ENCODE assay signal across 27 cellular contexts in the genomic region with DNA sequence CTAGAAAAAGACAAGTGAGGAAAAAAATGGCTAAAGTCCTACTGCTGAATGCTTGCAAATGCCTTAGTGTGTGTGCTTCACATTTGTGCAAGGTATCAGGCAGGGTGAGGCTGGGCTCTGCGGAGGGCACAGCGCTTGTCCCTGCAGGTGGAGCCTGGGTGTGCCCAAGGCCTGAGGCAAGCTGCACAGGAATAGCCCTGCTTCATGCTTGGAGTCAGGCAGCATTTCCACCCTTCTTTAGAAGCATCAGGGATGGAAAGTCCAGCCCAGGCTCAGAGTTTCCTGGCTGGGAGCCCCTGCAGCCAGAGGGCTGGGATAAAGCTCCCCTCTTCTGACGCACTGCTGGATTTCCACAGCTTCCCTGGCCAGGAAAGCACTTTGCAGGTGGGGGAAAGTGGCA.
DNase-seq lines count a peak whose midpoint lies in the region; ATAC-seq and TF ChIP-seq lines count a peak whose summit lies in the region.
"Had no signal": no experiment of that assay in that cellular context is flagged by ENCODE, and none has a peak within 500 bp of the region (broad histone marks: within the 10 kb centered on the region; RNA-seq: fewer than 3 reads in every experiment).

No MANE protein-coding gene starts in this region.

- CTCF ChIA-PET in activated CD8-positive, alpha-beta T cell treated with anti-CD3 and anti-CD28 coated beads, Interleukin-2, amount 10 ng/mL, durations not matched to agents 7 days and 5 days (lab: Charles Lee) = no interaction called here

- H3K27ac ChIP-seq in heart right ventricle (peak overlapping the region in 5 of 10 donors; percentile 11 to 70 (median 40)), right atrium auricular region (no peak overlapping the region)
- H3K27ac ChIP-seq: WERI-Rb-1 had no signal

- 60 to 69% methylated on average over 3 of the region's 3 CpGs for WGBS in heart right ventricle, 2 donors

- POLR2A ChIA-PET in activated CD8-positive, alpha-beta T cell treated with anti-CD3 and anti-CD28 coated beads, Interleukin-2, amount 10 ng/mL, durations not matched to agents 7 days and 5 days (lab: Charles Lee) = no interaction called here

- TF ChIP-seq CTCF in heart right ventricle (IDR thresholded peaks at IDR 0.05) (peak in 3 of 9 donors; percentile 23 to 35 (median 33)), right atrium auricular region (IDR thresholded peaks at IDR 0.05) (no peak), mucosa of descending colon (IDR thresholded peaks at IDR 0.05) (no peak)

- no peaks in the 10 kb centered on the region for H3K9me3 ChIP-seq in heart right ventricle
- H3K9me3 ChIP-seq in right atrium auricular region = no peaks in the 10 kb centered on the region
- no peaks in the 10 kb centered on the region for H3K9me3 ChIP-seq in mucosa of descending colon
- H3K9me3 ChIP-seq: BE2C, MG63 had no signal

- no peak overlapping the region for H3K4me3 Mint-ChIP-seq in activated CD8-positive, alpha-beta T cell treated with anti-CD3 and anti-CD28 coated beads, Interleukin-2, amount 10 ng/mL, durations not matched to agents 7 days and 5 days
- H3K4me3 Mint-ChIP-seq: activated naive CD8-positive, alpha-beta T cell treated with anti-CD3 and anti-CD28 coated beads, Interleukin-2, amount 50 U/mL, for 24 hours; CD8-positive, alpha-beta memory T cell; naive B cell; stimulated activated naive CD8-positive, alpha-beta T cell treated with anti-CD3 and anti-CD28 coated beads, Interleukin-15, Interleukin-2, amounts not matched to agents 100 ng/mL and 50 ng/mL, for 24 hours had no signal

- H3K27me3 Mint-ChIP-seq in activated CD8-positive, alpha-beta T cell treated with anti-CD3 and anti-CD28 coated beads, Interleukin-2, amount 10 ng/mL, durations not matched to agents 7 days and 5 days (ENCODE audit: low read depth) = no peaks in the 10 kb centered on the region

- intact Hi-C loops in heart right ventricle (cut with DNase I) = no loop called here
- intact Hi-C loops in left cardiac atrium (cut with DNase I) = no loop called here
- intact Hi-C loops in mucosa of descending colon (cut with DNase I, micrococcal nuclease) = no loop called here

- no peaks in the 10 kb centered on the region for H3K36me3 Mint-ChIP-seq in activated CD8-positive, alpha-beta T cell treated with anti-CD3 and anti-CD28 coated beads, Interleukin-2, amount 10 ng/mL, durations not matched to agents 7 days and 5 days (ENCODE audit: low read depth)
- H3K36me3 Mint-ChIP-seq: CD8-positive, alpha-beta memory T cell; naive B cell had no signal

- ATAC-seq in heart right ventricle = peak; percentile 28 to 82 (median 73)
- peak; percentile 28 to 49 for ATAC-seq in left cardiac atrium
- peak; percentile 86 for ATAC-seq in mucosa of descending colon
- no peak for ATAC-seq in GM19397 (IDR thresholded peaks at IDR 0.05; ENCODE audit: unreplicated experiment)
- ATAC-seq in activated CD8-positive, alpha-beta T cell treated with anti-CD3 and anti-CD28 coated beads, Interleukin-2, amount 10 ng/mL, durations not matched to agents 7 days and 5 days = no peak
- ATAC-seq: activated naive CD8-positive, alpha-beta T cell treated with anti-CD3 and anti-CD28 coated beads, Interleukin-2, amount 50 U/mL, for 24 hours; K562 had no signal

- H3K4me1 Mint-ChIP-seq in activated CD8-positive, alpha-beta T cell treated with anti-CD3 and anti-CD28 coated beads, Interleukin-2, amount 10 ng/mL, durations not matched to agents 7 days and 5 days (ENCODE audit: low read depth) = no peaks in the 10 kb centered on the region
- H3K4me1 Mint-ChIP-seq: activated naive CD8-positive, alpha-beta T cell treated with anti-CD3 and anti-CD28 coated beads, Interleukin-2, amount 50 U/mL, for 24 hours; CD8-positive, alpha-beta memory T cell; naive B cell had no signal

- no peaks in the 10 kb centered on the region for H3K9me3 Mint-ChIP-seq in activated CD8-positive, alpha-beta T cell treated with anti-CD3 and anti-CD28 coated beads, Interleukin-2, amount 10 ng/mL, durations not matched to agents 7 days and 5 days (ENCODE audit: insufficient read depth)
- H3K9me3 Mint-ChIP-seq: activated naive CD8-positive, alpha-beta T cell treated with anti-CD3 and anti-CD28 coated beads, Interleukin-2, amount 50 U/mL, for 24 hours; CD8-positive, alpha-beta memory T cell; stimulated activated naive CD8-positive, alpha-beta T cell treated with anti-CD3 and anti-CD28 coated beads, Interleukin-15, Interleukin-2, amounts not matched to agents 100 ng/mL and 50 ng/mL, for 24 hours had no signal

- no peak overlapping the region for H3K27ac Mint-ChIP-seq in activated CD8-positive, alpha-beta T cell treated with anti-CD3 and anti-CD28 coated beads, Interleukin-2, amount 10 ng/mL, durations not matched to agents 7 days and 5 days
- H3K27ac Mint-ChIP-seq: activated naive CD8-positive, alpha-beta T cell treated with anti-CD3 and anti-CD28 coated beads, Interleukin-2, amount 50 U/mL, for 24 hours; CD8-positive, alpha-beta memory T cell; stimulated activated naive CD8-positive, alpha-beta T cell treated with anti-CD3 and anti-CD28 coated beads, Interleukin-15, Interleukin-2, amounts not matched to agents 100 ng/mL and 50 ng/mL, for 24 hours had no signal

- H3K4me1 ChIP-seq in heart right ventricle = peaks cover 17 to 77% (median 31%) of the 10 kb centered on the region in 9 donors
- H3K4me1 ChIP-seq in right atrium auricular region = peaks cover 0 to 44% of the 10 kb centered on the region in 2 donors
- no peaks in the 10 kb centered on the region for H3K4me1 ChIP-seq in mucosa of descending colon (ENCODE audit: low read depth)

- DNase-seq in heart right ventricle (peak in 1 of 2 donors; percentile 56), right atrium auricular region (ENCODE audit: low spot score) (no peak), left cardiac atrium (peak; percentile 47), mucosa of descending colon (peak in 2 of 3 donors; percentile 41 to 45)
- DNase-seq in activated CD8-positive, alpha-beta memory T cell treated with anti-CD3 and anti-CD28 coated beads for 24 hours = no peak
- DNase-seq in activated CD8-positive, alpha-beta T cell treated with anti-CD3 and anti-CD28 coated beads, Interleukin-2, amount 10 ng/mL, durations not matched to agents 7 days and 5 days = no peak
- DNase-seq: activated CD4-positive, alpha-beta T cell treated with anti-CD3 and anti-CD28 coated beads for 48 hours; activated naive CD8-positive, alpha-beta T cell treated with anti-CD3 and anti-CD28 coated beads, Interleukin-2, amount 50 U/mL, for 24 hours; activated T-cell treated with anti-CD3 and anti-CD28 coated beads, Interleukin-2, amount 50 U/mL, for 48 hours; BE2C; CD8-positive, alpha-beta memory T cell; DMS53; glutamatergic neuron; HCEC 1CT; kidney; MG63; naive B cell; NCI-H1417 treated with DMSO at 0.1 percent for 48 hours; NCI-H2081 treated with DMSO at 0.1 percent for 48 hours; NCI-H345; nucleus accumbens; SHP77; WERI-Rb-1 had no signal

- H3K4me3 ChIP-seq in heart right ventricle (no peak overlapping the region), right atrium auricular region (no peak overlapping the region), mucosa of descending colon (no peak overlapping the region)
- H3K4me3 ChIP-seq: K562, MG63, skin epidermis had no signal

- no peaks in the 10 kb centered on the region for H3K36me3 ChIP-seq in heart right ventricle
- H3K36me3 ChIP-seq in right atrium auricular region = no peaks in the 10 kb centered on the region
- H3K36me3 ChIP-seq in mucosa of descending colon (ENCODE audit: low read depth) = no peaks in the 10 kb centered on the region
- H3K36me3 ChIP-seq: BE2C, MG63, WERI-Rb-1 had no signal

- H3K27me3 ChIP-seq in heart right ventricle (no peaks in the 10 kb centered on the region), right atrium auricular region (no peaks in the 10 kb centered on the region)
- H3K27me3 ChIP-seq: BE2C, MG63 had no signal

Comparison
In these comparisons a context has a peak if more than half of its experiments do, and no peak if none do; other contexts are left out.
1. DNase-seq: peak in left cardiac atrium (single experiment) and mucosa of descending colon (2 of 3); none in right atrium auricular region (single experiment), activated CD8-positive, alpha-beta memory T cell treated with anti-CD3 and anti-CD28 coated beads for 24 hours (single experiment) and activated CD8-positive, alpha-beta T cell treated with anti-CD3 and anti-CD28 coated beads, Interleukin-2, amount 10 ng/mL, durations not matched to agents 7 days and 5 days (single experiment).
2. ATAC-seq: peak in heart right ventricle (8 of 8), left cardiac atrium (2 of 2) and mucosa of descending colon (single experiment); none in GM19397 (single experiment) and activated CD8-positive, alpha-beta T cell treated with anti-CD3 and anti-CD28 coated beads, Interleukin-2, amount 10 ng/mL, durations not matched to agents 7 days and 5 days (single experiment).